19 cellular contexts compared by ENCODE assay signal in the genomic region with DNA sequence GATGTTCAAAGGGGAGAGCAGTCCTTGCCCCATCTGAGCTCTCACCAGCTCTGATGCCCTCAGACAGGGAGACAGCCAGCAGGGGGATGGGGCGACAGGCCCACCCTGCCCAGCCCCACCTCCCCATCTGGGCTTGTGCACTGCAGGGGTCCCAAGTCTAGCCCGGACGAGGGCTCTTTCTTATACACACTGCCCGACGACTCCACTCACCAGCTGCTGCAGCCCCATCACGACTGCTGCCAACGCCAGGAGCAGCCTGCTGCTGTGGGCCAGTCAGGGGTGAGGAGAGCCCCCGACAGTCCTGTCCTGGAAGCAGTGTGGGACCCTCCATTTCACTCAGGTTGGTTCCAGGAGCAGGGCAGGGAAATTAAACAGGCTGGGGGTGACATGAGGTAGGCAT.
"Had no signal": no experiment of that assay in that cellular context is flagged by ENCODE, and none has a peak within 500 bp of the region (broad histone marks: within the 10 kb centered on the region; RNA-seq: fewer than 3 reads in every experiment).

No MANE protein-coding gene starts in this region.

- H3K4me3 ChIP-seq: coronary artery, lower lobe of right lung, SJCRH30, transverse colon had no signal

- H3K27me3 ChIP-seq: SJCRH30, transverse colon had no signal

- H3K4me1 Mint-ChIP-seq: immature natural killer cell had no signal

- H3K4me1 ChIP-seq: lower lobe of right lung had no signal

- H3K36me3 ChIP-seq: lower lobe of right lung, transverse colon had no signal

- H3K9me3 ChIP-seq: lower lobe of right lung, SJCRH30, transverse colon had no signal

- H3K36me3 Mint-ChIP-seq: immature natural killer cell; naive thymus-derived CD8-positive, alpha-beta T cell had no signal

- H3K27ac ChIP-seq: coronary artery, epithelial cell of prostate, lower lobe of right lung, SJCRH30 had no signal

- H3K4me3 Mint-ChIP-seq: activated T-cell treated with anti-CD3 and anti-CD28 coated beads, Interleukin-2, amount 50 U/mL, for 4 hours; immature natural killer cell; naive thymus-derived CD8-positive, alpha-beta T cell; T-helper 2 cell treated with Interferon-gamma antibody and Interleukin-4, amounts not matched to agents 5 μg/mL and 100 μg/mL, for 36 hours had no signal

- DNase-seq: activated CD4-positive, alpha-beta T cell treated with anti-CD3 and anti-CD28 coated beads, Interleukin-2, amount 50 U/mL, for 48 hours; activated CD4-positive, CD25-positive, alpha-beta regulatory T cell treated with anti-CD3 and anti-CD28 coated beads, Interleukin-2, amount 50 U/mL, for 72 hours; activated gamma-delta T cell treated with Interleukin-2 at 50 U/mL for 16 hours; activated T-cell treated with anti-CD3 and anti-CD28 coated beads, Interleukin-2, amount 50 U/mL, for 4 hours; caudate nucleus; effector CD8-positive, alpha-beta T cell; glutamatergic neuron; immature natural killer cell; left cardiac atrium; lower lobe of right lung; naive thymus-derived CD8-positive, alpha-beta T cell; SJCRH30; stimulated activated CD4-positive, alpha-beta T cell treated with anti-CD3 and anti-CD28 coated beads, Interleukin-15, amount 100 ng/mL, for 24 hours; stimulated activated CD4-positive, alpha-beta T cell treated with anti-CD3 and anti-CD28 coated beads, Interleukin-4, amount 100 ng/mL, for 24 hours; SW 1271; transverse colon had no signal

- H3K27ac Mint-ChIP-seq: T-helper 2 cell treated with Interferon-gamma antibody and Interleukin-4, amounts not matched to agents 5 μg/mL and 100 μg/mL, for 36 hours had no signal

- ATAC-seq: activated T-cell treated with anti-CD3 and anti-CD28 coated beads, Interleukin-2, amount 50 U/mL, for 4 hours; left cardiac atrium; lower lobe of right lung; naive thymus-derived CD8-positive, alpha-beta T cell had no signal

- H3K9me3 Mint-ChIP-seq: activated T-cell treated with anti-CD3 and anti-CD28 coated beads, Interleukin-2, amount 50 U/mL, for 4 hours; immature natural killer cell; naive thymus-derived CD8-positive, alpha-beta T cell; T-helper 2 cell treated with Interferon-gamma antibody and Interleukin-4, amounts not matched to agents 5 μg/mL and 100 μg/mL, for 36 hours had no signal
